ENCODE assay signal across 22 cellular contexts in the genomic region with DNA sequence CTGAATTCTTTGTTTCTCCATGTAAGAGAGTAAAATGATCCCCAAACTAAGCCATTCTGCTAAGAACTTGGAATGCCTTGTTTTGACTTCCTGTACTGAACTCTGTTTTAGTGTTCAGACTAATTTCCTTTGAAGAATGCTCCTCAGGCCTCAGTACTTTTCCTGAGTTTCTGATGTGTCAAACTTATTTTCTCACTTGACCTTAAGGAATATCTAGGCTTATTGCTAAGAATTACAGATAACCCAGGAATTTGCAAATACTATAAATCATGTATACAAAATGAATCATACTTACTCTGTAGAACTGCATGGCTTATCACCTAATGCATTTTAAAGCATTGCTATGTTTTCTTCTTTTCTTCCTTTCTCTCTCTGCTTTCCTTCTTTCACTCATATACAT.
"Had no signal": no experiment of that assay in that cellular context is flagged by ENCODE, and none has a peak within 500 bp of the region (broad histone marks: within the 10 kb centered on the region; RNA-seq: fewer than 3 reads in every experiment).

No MANE protein-coding gene starts in this region.

- H3K27ac ChIP-seq: esophagus muscularis mucosa, gastroesophageal sphincter, lower lobe of right lung, neural progenitor cell, prostate gland had no signal

- H3K36me3 ChIP-seq: esophagus muscularis mucosa, gastroesophageal sphincter, lower lobe of right lung, neural progenitor cell, prostate gland had no signal

- ATAC-seq: activated naive CD8-positive, alpha-beta T cell treated with anti-CD3 and anti-CD28 coated beads, Interleukin-2, amount 50 U/mL, for 24 hours; gastroesophageal sphincter; left lobe of liver; lower lobe of right lung; naive thymus-derived CD4-positive, alpha-beta T cell; T-helper 17 cell had no signal

- H3K4me2 ChIP-seq: neural progenitor cell had no signal

- DNase-seq: activated CD4-positive, alpha-beta memory T cell treated with anti-CD3 and anti-CD28 coated beads for 36 hours; activated CD4-positive, alpha-beta T cell treated with anti-CD3 and anti-CD28 coated beads for 48 hours; activated CD4-positive, CD25-positive, alpha-beta regulatory T cell; activated gamma-delta T cell; activated naive CD4-positive, alpha-beta T cell treated with anti-CD3 and anti-CD28 coated beads, Interleukin-2, amount 50 U/mL, for 16 hours; activated naive CD8-positive, alpha-beta T cell treated with anti-CD3 and anti-CD28 coated beads, Interleukin-2, amount 50 U/mL, for 24 hours; anterior cingulate cortex; effector CD8-positive, alpha-beta T cell; lower lobe of right lung; naive thymus-derived CD4-positive, alpha-beta T cell; stimulated activated CD4-positive, alpha-beta T cell treated with anti-CD3 and anti-CD28 coated beads, Interleukin-4, amount 100 ng/mL, for 24 hours; stimulated activated naive CD4-positive, alpha-beta T cell treated with Interleukin-2 at 50 U/mL for 16 hours; SW 1271; T-helper 17 cell had no signal

- H3K4me1 Mint-ChIP-seq: activated naive CD8-positive, alpha-beta T cell treated with anti-CD3 and anti-CD28 coated beads, Interleukin-2, amount 50 U/mL, for 24 hours; naive thymus-derived CD4-positive, alpha-beta T cell; T-helper 17 cell had no signal

- H3K9me3 Mint-ChIP-seq: activated CD4-positive, alpha-beta memory T cell treated with anti-CD3 and anti-CD28 coated beads for 36 hours; activated naive CD8-positive, alpha-beta T cell treated with anti-CD3 and anti-CD28 coated beads, Interleukin-2, amount 50 U/mL, for 24 hours; activated T-helper 1 cell treated with anti-CD3 and anti-CD28 coated beads, Interleukin-12 subunit alpha, Interleukin-12 subunit beta, Interleukin-2, Interleukin-4 antibody, amounts not matched to agents 30 ng/mL and 10 ng/mL and 1 ng/mL, durations not matched to agents 14 hours and 24 hours and 36 hours; dendritic cell treated with granulocyte-macrophage colony-stimulating factor and Interleukin-4, amounts not matched to agents 40 ng/mL and 50 ng/mL, for 4 days; neural progenitor cell had no signal

- H3K27me3 Mint-ChIP-seq: dendritic cell treated with granulocyte-macrophage colony-stimulating factor and Interleukin-4, amounts not matched to agents 40 ng/mL and 50 ng/mL, for 4 days; T-helper 17 cell had no signal

- H3K4me3 Mint-ChIP-seq: activated CD4-positive, alpha-beta memory T cell treated with anti-CD3 and anti-CD28 coated beads for 36 hours; activated naive CD8-positive, alpha-beta T cell treated with anti-CD3 and anti-CD28 coated beads, Interleukin-2, amount 50 U/mL, for 24 hours; activated T-helper 1 cell treated with anti-CD3 and anti-CD28 coated beads, Interleukin-12 subunit alpha, Interleukin-12 subunit beta, Interleukin-2, Interleukin-4 antibody, amounts not matched to agents 30 ng/mL and 10 ng/mL and 1 ng/mL, durations not matched to agents 14 hours and 24 hours and 36 hours; brain; dendritic cell treated with granulocyte-macrophage colony-stimulating factor and Interleukin-4, amounts not matched to agents 40 ng/mL and 50 ng/mL, for 4 days; naive thymus-derived CD4-positive, alpha-beta T cell; neural progenitor cell; T-helper 17 cell had no signal

- H3K27ac Mint-ChIP-seq: activated CD4-positive, alpha-beta memory T cell treated with anti-CD3 and anti-CD28 coated beads for 36 hours; activated naive CD8-positive, alpha-beta T cell treated with anti-CD3 and anti-CD28 coated beads, Interleukin-2, amount 50 U/mL, for 24 hours; activated T-helper 1 cell treated with anti-CD3 and anti-CD28 coated beads, Interleukin-12 subunit alpha, Interleukin-12 subunit beta, Interleukin-2, Interleukin-4 antibody, amounts not matched to agents 30 ng/mL and 10 ng/mL and 1 ng/mL, durations not matched to agents 14 hours and 24 hours and 36 hours; dendritic cell treated with granulocyte-macrophage colony-stimulating factor and Interleukin-4, amounts not matched to agents 40 ng/mL and 50 ng/mL, for 4 days; naive thymus-derived CD4-positive, alpha-beta T cell; T-helper 17 cell had no signal

- H3K4me3 ChIP-seq: esophagus muscularis mucosa, gastroesophageal sphincter, lower lobe of right lung, neural progenitor cell, prostate gland had no signal

- H3K4me1 ChIP-seq: esophagus muscularis mucosa, gastroesophageal sphincter, lower lobe of right lung, prostate gland had no signal

- H3K27me3 ChIP-seq: esophagus muscularis mucosa, neural progenitor cell had no signal

- H3K9me3 ChIP-seq: esophagus muscularis mucosa, gastroesophageal sphincter, lower lobe of right lung, prostate gland had no signal

- H3K36me3 Mint-ChIP-seq: activated CD4-positive, alpha-beta memory T cell treated with anti-CD3 and anti-CD28 coated beads for 36 hours; brain; naive thymus-derived CD4-positive, alpha-beta T cell; neural progenitor cell had no signal
